ENCODE assay signal across 7 cellular contexts in the genomic region with DNA sequence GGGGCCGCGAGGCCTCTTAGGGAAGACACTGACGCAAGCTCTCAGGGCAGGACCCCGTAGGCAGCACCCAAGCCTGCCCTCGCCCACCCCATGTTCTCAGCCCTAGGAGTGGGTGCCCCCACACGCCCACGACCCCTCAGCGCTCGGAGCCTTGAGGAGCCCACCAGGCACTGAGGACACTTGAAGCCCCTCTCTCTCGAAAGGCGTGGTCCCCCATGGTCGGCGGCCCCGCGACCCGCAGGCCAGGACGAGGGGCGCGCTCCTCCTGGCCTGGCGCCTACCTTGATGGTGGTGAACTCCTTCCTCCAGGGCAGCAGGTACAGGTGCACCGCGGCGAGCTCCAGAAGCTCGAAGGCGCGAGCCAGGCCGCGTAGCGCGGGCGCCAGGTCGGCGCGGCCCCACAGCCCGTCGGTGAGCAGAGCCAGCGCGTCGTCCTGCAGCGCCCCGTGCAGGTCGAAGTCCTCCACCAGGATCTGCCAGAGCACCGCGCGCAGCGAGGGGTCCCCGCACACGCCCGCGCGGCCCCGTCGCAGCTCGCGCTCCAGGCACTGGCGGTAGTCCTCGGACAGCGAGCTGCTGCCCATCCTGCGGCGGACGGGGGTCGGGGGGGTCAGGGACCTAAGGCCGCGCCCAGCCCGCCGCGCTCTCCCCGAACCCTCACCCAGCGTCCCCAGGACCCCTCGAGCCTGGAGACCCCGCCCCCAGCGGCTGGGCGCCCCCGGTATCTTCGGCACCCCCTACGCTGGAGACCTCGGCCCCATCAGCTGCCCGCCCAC. TPM values are rescaled to one million over a fixed set of nuclear protein-coding genes. Genes with fewer than 3 reads are reported as not detected.
DNase-seq lines count a peak whose midpoint lies in the region; ATAC-seq, FAIRE-seq and TF ChIP-seq lines count a peak whose summit lies in the region.

No MANE protein-coding gene starts in this region.

- TF ChIP-seq CTCF in GM10266 (IDR thresholded peaks at IDR 0.05; ENCODE audit: control insufficient read depth, insufficient read depth, low read depth, missing control alignments) = peak; percentile 68
- TF ChIP-seq CTCF in mammary epithelial cell (conservative IDR thresholded peaks at IDR 0.05 in 1 of 2, IDR thresholded peaks at IDR 0.05 in 1 of 2; ENCODE audit: extremely low read depth in 1 of 2, insufficient read depth in 1 of 2, low read depth in 1 of 2, low read length in 2 of 2) = peak in 1 of 2 donors; percentile 44
- peak; percentile 27 to 57 (median 45) for TF ChIP-seq CTCF in keratinocyte (optimal IDR thresholded peaks at IDR 0.05 in 1 of 3, IDR thresholded peaks at IDR 0.05 in 1 of 3, conservative IDR thresholded peaks at IDR 0.05 in 1 of 3; ENCODE audit: extremely low read depth in 1 of 3, insufficient read depth in 2 of 3, low read length in 3 of 3)

- BruUV-seq in mammary epithelial cell (replicated peaks; lab: Mats Ljungman, UMichigan) = no TSS peak

- H3K9me1 ChIP-seq in keratinocyte (ENCODE audit: control insufficient read depth, extremely low read depth, insufficient read depth, low read length) = no peaks in the 10 kb centered on the region

- under 1% methylated on average over 15 of the region's 78 CpGs for WGBS in mammary epithelial cell (ENCODE audit: low coverage, missing lambda C conversion rate)

- dilution Hi-C loops in mammary epithelial cell (cut with HindIII; ENCODE audit: low sequenced_read_pairs) (no loop called here), keratinocyte (cut with MboI; ENCODE audit: extremely low pct_ligation_motif_present, low sequenced_read_pairs) (no loop called here)

- H4K20me1 ChIP-seq in mammary epithelial cell (ENCODE audit: insufficient read depth, low read length) = peaks cover 2% of the 10 kb centered on the region
- H4K20me1 ChIP-seq in keratinocyte (ENCODE audit: control insufficient read depth, extremely low read depth, insufficient read depth, low read length) = no peaks in the 10 kb centered on the region

- H3K4me2 ChIP-seq in mammary epithelial cell (ENCODE audit: insufficient read depth, low read depth, low read length) (peak overlapping the region; percentile 93), keratinocyte (ENCODE audit: control insufficient read depth, extremely low read depth, insufficient read depth, low read depth, low read length) (peak overlapping the region; percentile 87)

- in situ Hi-C loops in mammary epithelial cell (cut with MboI; ENCODE audit: low sequenced_read_pairs in 2 of 2) = loop anchor here in 1 of 2 donors (5.0 kb wide), 1 partner anchor 76 kb away; no protein-coding TSS in a partner anchor

- H3K9me3 Mint-ChIP-seq in T-helper 1 cell treated with Interleukin-12 subunit alpha and Interleukin-12 subunit beta and Interleukin-4 antibody, amounts not matched to agents 30 μg/mL and 1 μg/mL, for 36 hours = no peaks in the 10 kb centered on the region

- no peak for FAIRE-seq in keratinocyte (lab: Jason Lieb, UNC)

- H3K36me3 Mint-ChIP-seq in T-helper 1 cell treated with Interleukin-12 subunit alpha and Interleukin-12 subunit beta and Interleukin-4 antibody, amounts not matched to agents 30 μg/mL and 1 μg/mL, for 36 hours (ENCODE audit: low read depth) = no peaks in the 10 kb centered on the region

- peak overlapping the region; percentile 53 to 92 (median 72) for H3K4me3 ChIP-seq in mammary epithelial cell (replicated peaks in 1 of 3; ENCODE audit: insufficient read depth in 1 of 3, low read depth in 2 of 3, low read length in 3 of 3)
- peak overlapping the region; percentile 63 to 82 (median 74) for H3K4me3 ChIP-seq in keratinocyte (ENCODE audit: control insufficient read depth in 2 of 3, extremely low read depth in 1 of 3, insufficient read depth in 2 of 3, low read depth in 1 of 3, low read length in 3 of 3)

- H3K27ac ChIP-seq in mammary epithelial cell (ENCODE audit: insufficient read depth, low read depth, low read length) (peak overlapping the region; percentile 26), keratinocyte (ENCODE audit: control insufficient read depth, insufficient read depth, low read length) (peak overlapping the region; percentile 14)

- H3K27me3 Mint-ChIP-seq in T-helper 1 cell treated with Interleukin-12 subunit alpha and Interleukin-12 subunit beta and Interleukin-4 antibody, amounts not matched to agents 30 μg/mL and 1 μg/mL, for 36 hours (ENCODE audit: low read depth) = no peaks in the 10 kb centered on the region

- H3K9ac ChIP-seq in mammary epithelial cell (ENCODE audit: insufficient read depth, low read length) = peak overlapping the region; percentile 38
- peak overlapping the region; percentile 63 for H3K9ac ChIP-seq in keratinocyte (ENCODE audit: control insufficient read depth, extremely low read depth, insufficient read depth, low read length)

- H3K27me3 ChIP-seq in mammary epithelial cell (ENCODE audit: insufficient read depth, low read length) (no peaks in the 10 kb centered on the region), keratinocyte (ENCODE audit: control insufficient read depth, extremely low read depth, insufficient read depth, low read length) (no peaks in the 10 kb centered on the region)

- H3K36me3 ChIP-seq in mammary epithelial cell (ENCODE audit: insufficient read depth, low read length) = no peaks in the 10 kb centered on the region
- H3K36me3 ChIP-seq in keratinocyte (ENCODE audit: control insufficient read depth in 2 of 2, extremely low read depth in 1 of 2, insufficient read depth in 2 of 2, low read length in 2 of 2) = peaks cover 2 to 3% of the 10 kb centered on the region in 2 experiments

- H3K79me2 ChIP-seq in mammary epithelial cell (ENCODE audit: insufficient read depth, low read length) (no peaks in the 10 kb centered on the region), keratinocyte (ENCODE audit: control insufficient read depth, insufficient read depth, low read length) (no peaks in the 10 kb centered on the region)

- peak overlapping the region; percentile 79 for H3K4me3 Mint-ChIP-seq in T-helper 1 cell treated with Interleukin-12 subunit alpha and Interleukin-12 subunit beta and Interleukin-4 antibody, amounts not matched to agents 30 μg/mL and 1 μg/mL, for 36 hours

- peak overlapping the region; percentile 59 for H3K27ac Mint-ChIP-seq in T-helper 1 cell treated with Interleukin-12 subunit alpha and Interleukin-12 subunit beta and Interleukin-4 antibody, amounts not matched to agents 30 μg/mL and 1 μg/mL, for 36 hours

- DNase-seq in GM10266 (ENCODE audit: extremely low spot score) (peak; percentile 77), HPDE6-E6E7 (ENCODE audit: extremely low spot score) (peak; percentile 60), mammary epithelial cell (peak; percentile 69), keratinocyte (ENCODE audit: low read depth, low spot score) (no peak)
- peak; percentile 36 to 43 for DNase-seq in stimulated activated CD4-positive, alpha-beta T cell treated with anti-CD3 and anti-CD28 coated beads, Interleukin-4, amount 100 ng/mL, for 48 hours (ENCODE audit: low read depth in 2 of 2)

- H3K4me1 ChIP-seq in mammary epithelial cell (ENCODE audit: insufficient read depth, low read length) (peaks cover 16% of the 10 kb centered on the region), keratinocyte (ENCODE audit: control insufficient read depth, extremely low read depth, insufficient read depth, low read length) (peaks cover 12% of the 10 kb centered on the region)

- CTCF ChIA-PET in mammary epithelial cell (lab: Charles Lee; ENCODE audit: low non-redundant PET) = interaction anchor here (0.5 to 0.7 kb wide), 7 partner anchors 30 to 963 kb away, joined by 3 to 13 read pairs (median 5); no protein-coding TSS in a partner anchor

- H2AFZ ChIP-seq in mammary epithelial cell (ENCODE audit: low read depth, low read length) = peak overlapping the region; percentile 87
- H2AFZ ChIP-seq in keratinocyte (ENCODE audit: control insufficient read depth, low read length) = peak overlapping the region; percentile 26

- no peak for ATAC-seq in GM18909 (IDR thresholded peaks at IDR 0.05; ENCODE audit: poor library complexity, unreplicated experiment)

- H3K4me1 Mint-ChIP-seq in T-helper 1 cell treated with Interleukin-12 subunit alpha and Interleukin-12 subunit beta and Interleukin-4 antibody, amounts not matched to agents 30 μg/mL and 1 μg/mL, for 36 hours (ENCODE audit: low read depth) = peaks cover 9% of the 10 kb centered on the region

- H3K9me3 ChIP-seq in mammary epithelial cell (replicated peaks; ENCODE audit: insufficient read depth, low read length) (no peaks in the 10 kb centered on the region), keratinocyte (ENCODE audit: control insufficient read depth, low read depth, low read length) (no peaks in the 10 kb centered on the region)

- intact Hi-C loops in mammary epithelial cell (cut with micrococcal nuclease) = loop anchor here (1.0 to 10.0 kb wide), 6 partner anchors 20 to 324 kb away; a partner anchor contains a TSS

RNA-seq across cellular contexts. Expression of a gene that starts 0.7 kb away (rescaled TPM):
- 1 to 10 TPM; 6.8 to 7.4 TPM for total RNA-seq in mammary epithelial cell
- polyA plus RNA-seq in mammary epithelial cell (3.2 TPM), keratinocyte (1.7 to 3.9 TPM (median 2.8 TPM) in 3 replicates)
- polyA minus RNA-seq in mammary epithelial cell (0.36 TPM), keratinocyte (1.6 to 2.9 TPM (median 2.3 TPM) in 3 replicates)
- polyA plus RNA-seq in keratinocyte (2011; ENCODE audit: low read depth) = 2.1 TPM
- polyA plus RNA-seq in keratinocyte (2011; cell fraction: cytosol; rRNA removed) = 1.4 and 4.8 TPM in 2 replicates
- 4.5 and 5.6 TPM in 2 replicates for polyA plus RNA-seq in keratinocyte (2011; cell fraction: nucleus; rRNA removed)
- 3.4 and 3.8 TPM in 2 replicates for polyA plus RNA-seq in keratinocyte (2012; ENCODE audit: low replicate concordance)
- polyA minus RNA-seq in keratinocyte (2011; cell fraction: cytosol; rRNA and poly(A)+ RNA removed) = 12.9 TPM
- 4.1 and 6.8 TPM in 2 replicates for polyA minus RNA-seq in keratinocyte (2011; cell fraction: nucleus; rRNA and poly(A)+ RNA removed)

RNA-seq across cellular contexts. Expression of a gene that starts 14.3 kb away (rescaled TPM):
- 10 to 100 TPM; 38.5 to 72.0 TPM for total RNA-seq in mammary epithelial cell
- polyA plus RNA-seq in mammary epithelial cell = 42.1 TPM
- 13.5 TPM for polyA minus RNA-seq in mammary epithelial cell
- polyA plus RNA-seq in keratinocyte = 30.6 to 40.1 TPM (median 37.0 TPM) in 3 replicates
- polyA plus RNA-seq in keratinocyte (2011; ENCODE audit: low read depth) = 43.3 TPM
- polyA plus RNA-seq in keratinocyte (2011; cell fraction: cytosol; rRNA removed) = 9.6 and 19.5 TPM in 2 replicates
- polyA plus RNA-seq in keratinocyte (2011; cell fraction: nucleus; rRNA removed) = 110 and 132 TPM in 2 replicates
- polyA plus RNA-seq in keratinocyte (2012; ENCODE audit: low replicate concordance) = 36.5 and 84.1 TPM in 2 replicates
- 18.9 to 33.6 TPM (median 33.2 TPM) in 3 replicates for polyA minus RNA-seq in keratinocyte
- polyA minus RNA-seq in keratinocyte (2011; cell fraction: cytosol; rRNA and poly(A)+ RNA removed) = 76.5 TPM
- 25.7 and 28.0 TPM in 2 replicates for polyA minus RNA-seq in keratinocyte (2011; cell fraction: nucleus; rRNA and poly(A)+ RNA removed)

RNA-seq across cellular contexts. Expression of a gene that starts 19.9 kb away (rescaled TPM):
- total RNA-seq in mammary epithelial cell = 1 to 10 TPM; 4.3 to 8.0 TPM
- 3.5 TPM for polyA plus RNA-seq in mammary epithelial cell
- 2.7 TPM for polyA minus RNA-seq in mammary epithelial cell
- 1.6 to 4.0 TPM (median 2.3 TPM) in 3 replicates for polyA plus RNA-seq in keratinocyte
- 1.4 TPM for polyA plus RNA-seq in keratinocyte (2011; ENCODE audit: low read depth)
- polyA plus RNA-seq in keratinocyte (2011; cell fraction: cytosol; rRNA removed) = 1.2 and 2.8 TPM in 2 replicates
- 7.8 and 12.0 TPM in 2 replicates for polyA plus RNA-seq in keratinocyte (2011; cell fraction: nucleus; rRNA removed)
- 3.9 and 4.2 TPM in 2 replicates for polyA plus RNA-seq in keratinocyte (2012; ENCODE audit: low replicate concordance)
- polyA minus RNA-seq in keratinocyte = 1.9 to 5.8 TPM (median 2.2 TPM) in 3 replicates
- 5.0 TPM for polyA minus RNA-seq in keratinocyte (2011; cell fraction: cytosol; rRNA and poly(A)+ RNA removed)
- 3.6 and 3.9 TPM in 2 replicates for polyA minus RNA-seq in keratinocyte (2011; cell fraction: nucleus; rRNA and poly(A)+ RNA removed)

RNA-seq across cellular contexts. Expression of a gene that starts 20.5 kb away (rescaled TPM):
- 10 to 100 TPM; 11.5 to 20.4 TPM for total RNA-seq in mammary epithelial cell
- polyA plus RNA-seq in mammary epithelial cell (9.8 TPM), keratinocyte (9.3 to 17.9 TPM (median 11.3 TPM) in 3 replicates)
- polyA minus RNA-seq in mammary epithelial cell (4.3 TPM), keratinocyte (5.7 to 36.2 TPM (median 17.6 TPM) in 3 replicates)
- 19.4 TPM for polyA plus RNA-seq in keratinocyte (2011; ENCODE audit: low read depth)
- 3.4 and 7.4 TPM in 2 replicates for polyA plus RNA-seq in keratinocyte (2011; cell fraction: cytosol; rRNA removed)
- polyA plus RNA-seq in keratinocyte (2011; cell fraction: nucleus; rRNA removed) = 48.4 and 58.6 TPM in 2 replicates
- 10.5 and 13.0 TPM in 2 replicates for polyA plus RNA-seq in keratinocyte (2012; ENCODE audit: low replicate concordance)
- 8.1 TPM for polyA minus RNA-seq in keratinocyte (2011; cell fraction: cytosol; rRNA and poly(A)+ RNA removed)
- polyA minus RNA-seq in keratinocyte (2011; cell fraction: nucleus; rRNA and poly(A)+ RNA removed) = 21.3 and 26.8 TPM in 2 replicates

RNA-seq across cellular contexts. Expression of a gene that starts 43.2 kb away (rescaled TPM):
- 10 to 100 TPM in 1 of 2 donors, 1 to 10 TPM in 1; 2.2 to 11.2 TPM for total RNA-seq in mammary epithelial cell
- polyA plus RNA-seq in mammary epithelial cell (6.4 TPM), keratinocyte (4.5 to 6.0 TPM (median 5.3 TPM) in 3 replicates)
- polyA minus RNA-seq in mammary epithelial cell (3.5 TPM), keratinocyte (3.3 to 5.0 TPM (median 3.6 TPM) in 3 replicates)
- polyA plus RNA-seq in keratinocyte (2011; ENCODE audit: low read depth) = 2.6 TPM
- 2.2 and 3.2 TPM in 2 replicates for polyA plus RNA-seq in keratinocyte (2011; cell fraction: cytosol; rRNA removed)
- 10.7 and 13.5 TPM in 2 replicates for polyA plus RNA-seq in keratinocyte (2011; cell fraction: nucleus; rRNA removed)
- polyA plus RNA-seq in keratinocyte (2012; ENCODE audit: low replicate concordance) = 2.1 and 6.7 TPM in 2 replicates
- 3.8 TPM for polyA minus RNA-seq in keratinocyte (2011; cell fraction: cytosol; rRNA and poly(A)+ RNA removed)
- 2.3 and 6.4 TPM in 2 replicates for polyA minus RNA-seq in keratinocyte (2011; cell fraction: nucleus; rRNA and poly(A)+ RNA removed)
